2 cellular contexts compared by ENCODE assay signal in the genomic region with DNA sequence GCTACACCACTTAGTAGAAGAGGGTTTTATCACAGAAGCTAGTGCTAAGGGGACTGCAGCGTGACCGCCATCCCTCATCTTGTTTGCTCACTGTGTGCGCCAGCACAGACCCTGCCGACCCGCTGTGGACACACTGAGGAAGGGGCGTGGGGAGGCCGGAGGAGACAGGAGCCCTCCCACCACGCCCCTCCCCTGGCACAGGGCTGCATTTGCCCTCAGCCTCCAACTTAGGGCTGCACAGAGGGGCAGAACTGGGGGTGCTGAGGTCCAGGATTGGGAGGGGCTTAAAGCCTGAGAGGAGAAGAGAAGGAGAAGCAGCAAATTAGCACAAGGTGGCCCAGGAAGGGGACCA.
TF ChIP-seq lines count a peak whose summit lies in the region.

No MANE protein-coding gene starts in this region.

TF ChIP-seq in A549, 52 proteins besides CTCF, POLR2A, EP300 and RAD21:
- TF ChIP-seq KDM1A (IDR thresholded peaks at IDR 0.05; ENCODE audit: low read depth) (no peak), RNF2 (IDR thresholded peaks at IDR 0.05; ENCODE audit: borderline replicate concordance, low read depth) (no peak), KDM5A (IDR thresholded peaks at IDR 0.05) (no peak), RCOR1 (IDR thresholded peaks at IDR 0.05; ENCODE audit: low read depth, low read length) (no peak), SMC3 (IDR thresholded peaks at IDR 0.05) (no peak), GATA3 (IDR thresholded peaks at IDR 0.05; ENCODE audit: borderline replicate concordance) (no peak), ZFP36 (IDR thresholded peaks at IDR 0.05; ENCODE audit: borderline replicate concordance, partially characterized antibody) (no peak), NR3C1 (IDR thresholded peaks at IDR 0.05) (no peak), HEYL (CRISPR knock-in tag; IDR thresholded peaks at IDR 0.05) (no peak), FOSB (CRISPR knock-in tag; IDR thresholded peaks at IDR 0.05) (no peak), NPAS2 (CRISPR knock-in tag; IDR thresholded peaks at IDR 0.05; ENCODE audit: borderline replicate concordance) (no peak), CBX8 (IDR thresholded peaks at IDR 0.05) (no peak), ZC3H11A (IDR thresholded peaks at IDR 0.05) (no peak), SREBF2 (IDR thresholded peaks at IDR 0.05) (no peak)
- TF ChIP-seq, protein P1, sequence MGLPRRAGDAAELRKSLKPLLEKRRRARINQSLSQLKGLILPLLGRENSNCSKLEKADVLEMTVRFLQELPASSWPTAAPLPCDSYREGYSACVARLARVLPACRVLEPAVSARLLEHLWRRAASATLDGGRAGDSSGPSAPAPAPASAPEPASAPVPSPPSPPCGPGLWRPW (IDR thresholded peaks at IDR 0.05): no peak
- TF ChIP-seq, protein P2, sequence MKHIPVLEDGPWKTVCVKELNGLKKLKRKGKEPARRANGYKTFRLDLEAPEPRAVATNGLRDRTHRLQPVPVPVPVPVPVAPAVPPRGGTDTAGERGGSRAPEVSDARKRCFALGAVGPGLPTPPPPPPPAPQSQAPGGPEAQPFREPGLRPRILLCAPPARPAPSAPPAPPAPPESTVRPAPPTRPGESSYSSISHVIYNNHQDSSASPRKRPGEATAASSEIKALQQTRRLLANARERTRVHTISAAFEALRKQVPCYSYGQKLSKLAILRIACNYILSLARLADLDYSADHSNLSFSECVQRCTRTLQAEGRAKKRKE (CRISPR knock-in tag; IDR thresholded peaks at IDR 0.05; ENCODE audit: low read depth): no peak

TF ChIP-seq in GM23338, 12 proteins besides CTCF, POLR2A, EP300 and RAD21:
- TF ChIP-seq STAT1 (IDR thresholded peaks at IDR 0.05; ENCODE audit: unreplicated experiment): no peak
- TF ChIP-seq ETS1 (IDR thresholded peaks at IDR 0.05): no peak
- TF ChIP-seq EZH2phosphoT487 (IDR thresholded peaks at IDR 0.05; ENCODE audit: unreplicated experiment): no peak
- TF ChIP-seq JUNB (IDR thresholded peaks at IDR 0.05; ENCODE audit: unreplicated experiment): no peak
- TF ChIP-seq, protein P3, sequence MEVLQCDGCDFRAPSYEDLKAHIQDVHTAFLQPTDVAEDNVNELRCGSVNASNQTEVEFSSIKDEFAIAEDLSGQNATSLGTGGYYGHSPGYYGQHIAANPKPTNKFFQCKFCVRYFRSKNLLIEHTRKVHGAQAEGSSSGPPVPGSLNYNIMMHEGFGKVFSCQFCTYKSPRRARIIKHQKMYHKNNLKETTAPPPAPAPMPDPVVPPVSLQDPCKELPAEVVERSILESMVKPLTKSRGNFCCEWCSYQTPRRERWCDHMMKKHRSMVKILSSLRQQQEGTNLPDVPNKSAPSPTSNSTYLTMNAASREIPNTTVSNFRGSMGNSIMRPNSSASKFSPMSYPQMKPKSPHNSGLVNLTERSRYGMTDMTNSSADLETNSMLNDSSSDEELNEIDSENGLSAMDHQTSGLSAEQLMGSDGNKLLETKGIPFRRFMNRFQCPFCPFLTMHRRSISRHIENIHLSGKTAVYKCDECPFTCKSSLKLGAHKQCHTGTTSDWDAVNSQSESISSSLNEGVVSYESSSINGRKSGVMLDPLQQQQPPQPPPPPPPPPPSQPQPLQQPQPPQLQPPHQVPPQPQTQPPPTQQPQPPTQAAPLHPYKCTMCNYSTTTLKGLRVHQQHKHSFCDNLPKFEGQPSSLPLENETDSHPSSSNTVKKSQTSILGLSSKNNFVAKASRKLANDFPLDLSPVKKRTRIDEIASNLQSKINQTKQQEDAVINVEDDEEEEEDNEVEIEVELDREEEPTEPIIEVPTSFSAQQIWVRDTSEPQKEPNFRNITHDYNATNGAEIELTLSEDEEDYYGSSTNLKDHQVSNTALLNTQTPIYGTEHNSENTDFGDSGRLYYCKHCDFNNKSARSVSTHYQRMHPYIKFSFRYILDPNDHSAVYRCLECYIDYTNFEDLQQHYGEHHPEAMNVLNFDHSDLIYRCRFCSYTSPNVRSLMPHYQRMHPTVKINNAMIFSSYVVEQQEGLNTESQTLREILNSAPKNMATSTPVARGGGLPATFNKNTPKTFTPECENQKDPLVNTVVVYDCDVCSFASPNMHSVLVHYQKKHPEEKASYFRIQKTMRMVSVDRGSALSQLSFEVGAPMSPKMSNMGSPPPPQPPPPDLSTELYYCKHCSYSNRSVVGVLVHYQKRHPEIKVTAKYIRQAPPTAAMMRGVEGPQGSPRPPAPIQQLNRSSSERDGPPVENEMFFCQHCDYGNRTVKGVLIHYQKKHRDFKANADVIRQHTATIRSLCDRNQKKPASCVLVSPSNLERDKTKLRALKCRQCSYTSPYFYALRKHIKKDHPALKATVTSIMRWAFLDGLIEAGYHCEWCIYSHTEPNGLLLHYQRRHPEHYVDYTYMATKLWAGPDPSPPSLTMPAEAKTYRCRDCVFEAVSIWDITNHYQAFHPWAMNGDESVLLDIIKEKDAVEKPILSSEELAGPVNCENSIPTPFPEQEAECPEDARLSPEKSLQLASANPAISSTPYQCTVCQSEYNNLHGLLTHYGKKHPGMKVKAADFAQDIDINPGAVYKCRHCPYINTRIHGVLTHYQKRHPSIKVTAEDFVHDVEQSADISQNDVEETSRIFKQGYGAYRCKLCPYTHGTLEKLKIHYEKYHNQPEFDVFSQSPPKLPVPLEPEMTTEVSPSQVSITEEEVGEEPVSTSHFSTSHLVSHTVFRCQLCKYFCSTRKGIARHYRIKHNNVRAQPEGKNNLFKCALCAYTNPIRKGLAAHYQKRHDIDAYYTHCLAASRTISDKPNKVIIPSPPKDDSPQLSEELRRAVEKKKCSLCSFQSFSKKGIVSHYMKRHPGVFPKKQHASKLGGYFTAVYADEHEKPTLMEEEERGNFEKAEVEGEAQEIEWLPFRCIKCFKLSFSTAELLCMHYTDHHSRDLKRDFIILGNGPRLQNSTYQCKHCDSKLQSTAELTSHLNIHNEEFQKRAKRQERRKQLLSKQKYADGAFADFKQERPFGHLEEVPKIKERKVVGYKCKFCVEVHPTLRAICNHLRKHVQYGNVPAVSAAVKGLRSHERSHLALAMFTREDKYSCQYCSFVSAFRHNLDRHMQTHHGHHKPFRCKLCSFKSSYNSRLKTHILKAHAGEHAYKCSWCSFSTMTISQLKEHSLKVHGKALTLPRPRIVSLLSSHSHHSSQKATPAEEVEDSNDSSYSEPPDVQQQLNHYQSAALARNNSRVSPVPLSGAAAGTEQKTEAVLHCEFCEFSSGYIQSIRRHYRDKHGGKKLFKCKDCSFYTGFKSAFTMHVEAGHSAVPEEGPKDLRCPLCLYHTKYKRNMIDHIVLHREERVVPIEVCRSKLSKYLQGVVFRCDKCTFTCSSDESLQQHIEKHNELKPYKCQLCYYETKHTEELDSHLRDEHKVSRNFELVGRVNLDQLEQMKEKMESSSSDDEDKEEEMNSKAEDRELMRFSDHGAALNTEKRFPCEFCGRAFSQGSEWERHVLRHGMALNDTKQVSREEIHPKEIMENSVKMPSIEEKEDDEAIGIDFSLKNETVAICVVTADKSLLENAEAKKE (CRISPR knock-in tag; IDR thresholded peaks at IDR 0.05): no peak
- no peak for TF ChIP-seq EZH2 (IDR thresholded peaks at IDR 0.05; ENCODE audit: low read depth, unreplicated experiment)
